8 cellular contexts compared by ENCODE assay signal in genomic region chr13:108214511-108215383, GRCh38. TPM values are rescaled to one million over a fixed set of nuclear protein-coding genes. Genes with fewer than 3 reads are reported as not detected.
DNase-seq lines count a peak whose midpoint lies in the region; TF ChIP-seq lines count a peak whose summit lies in the region.

No MANE protein-coding gene starts in this region.

- POLR2A ChIA-PET in activated CD4-positive, alpha-beta T cell treated with anti-CD3 and anti-CD28 coated beads, Interleukin-2, amount 10 ng/mL, durations not matched to agents 7 days and 5 days (lab: Charles Lee): no interaction called here

- peak; percentile 29 for DNase-seq in activated CD4-positive, alpha-beta T cell treated with anti-CD3 and anti-CD28 coated beads, Interleukin-2, amount 10 ng/mL, durations not matched to agents 7 days and 5 days
- DNase-seq in activated CD4-positive, alpha-beta T cell treated with anti-CD3 and anti-CD28 coated beads, Interleukin-2, amount 50 U/mL, for 48 hours: no peak
- DNase-seq in T-helper 2 cell treated with Interferon-gamma antibody and Interleukin-4, amounts not matched to agents 5 μg/mL and 100 μg/mL, for 36 hours (ENCODE audit: low spot score): no peak
- DNase-seq in fibroblast of mammary gland (ENCODE audit: low read depth): no peak
- peak; percentile 48 for DNase-seq in occipital lobe (lab: John Stamatoyannopoulos, UW)
- no peak for DNase-seq in NOMO-1 treated with DMSO at 0.1 percent for 48 hours (lab: John Stamatoyannopoulos, UW; ENCODE audit: unreplicated experiment)
- DNase-seq in lower leg skin (ENCODE audit: low spot score in 2 of 2): no peak
- no peak for DNase-seq in SW480 (ENCODE audit: low spot score)

- peaks cover 21% of the 10 kb centered on the region for H3K36me3 Mint-ChIP-seq in activated CD4-positive, alpha-beta T cell treated with anti-CD3 and anti-CD28 coated beads, Interleukin-2, amount 10 ng/mL, durations not matched to agents 7 days and 5 days (ENCODE audit: low read depth)
- H3K36me3 Mint-ChIP-seq in T-helper 2 cell treated with Interferon-gamma antibody and Interleukin-4, amounts not matched to agents 5 μg/mL and 100 μg/mL, for 36 hours (ENCODE audit: low read depth): peaks cover 18% of the 10 kb centered on the region

- no peak for TF ChIP-seq POLR2A in lower leg skin (IDR thresholded peaks at IDR 0.05)

- H3K27ac Mint-ChIP-seq in activated CD4-positive, alpha-beta T cell treated with anti-CD3 and anti-CD28 coated beads, Interleukin-2, amount 10 ng/mL, durations not matched to agents 7 days and 5 days: peak overlapping the region; percentile 72
- H3K27ac Mint-ChIP-seq in T-helper 2 cell treated with Interferon-gamma antibody and Interleukin-4, amounts not matched to agents 5 μg/mL and 100 μg/mL, for 36 hours: peak overlapping the region; percentile 82

- H3K4me3 Mint-ChIP-seq in activated CD4-positive, alpha-beta T cell treated with anti-CD3 and anti-CD28 coated beads, Interleukin-2, amount 10 ng/mL, durations not matched to agents 7 days and 5 days: peak overlapping the region; percentile 90
- peak overlapping the region; percentile 81 for H3K4me3 Mint-ChIP-seq in T-helper 2 cell treated with Interferon-gamma antibody and Interleukin-4, amounts not matched to agents 5 μg/mL and 100 μg/mL, for 36 hours

- H3K4me1 Mint-ChIP-seq in activated CD4-positive, alpha-beta T cell treated with anti-CD3 and anti-CD28 coated beads, Interleukin-2, amount 10 ng/mL, durations not matched to agents 7 days and 5 days: peaks cover 40% of the 10 kb centered on the region
- H3K4me1 Mint-ChIP-seq in T-helper 2 cell treated with Interferon-gamma antibody and Interleukin-4, amounts not matched to agents 5 μg/mL and 100 μg/mL, for 36 hours (ENCODE audit: low read depth): peaks cover 44% of the 10 kb centered on the region

- 11 to 14% methylated on average over 20 to 23 of the region's 45 CpGs for WGBS in lower leg skin, 2 donors

- CTCF ChIA-PET in activated CD4-positive, alpha-beta T cell treated with anti-CD3 and anti-CD28 coated beads, Interleukin-2, amount 10 ng/mL, durations not matched to agents 7 days and 5 days (lab: Charles Lee): no interaction called here

- no peaks in the 10 kb centered on the region for H3K27me3 Mint-ChIP-seq in activated CD4-positive, alpha-beta T cell treated with anti-CD3 and anti-CD28 coated beads, Interleukin-2, amount 10 ng/mL, durations not matched to agents 7 days and 5 days
- H3K27me3 Mint-ChIP-seq in T-helper 2 cell treated with Interferon-gamma antibody and Interleukin-4, amounts not matched to agents 5 μg/mL and 100 μg/mL, for 36 hours (ENCODE audit: low read depth): no peaks in the 10 kb centered on the region

- intact Hi-C loops in lower leg skin (cut with DNase I; ENCODE audit: low total_unique reads): no loop called here

- no peak for TF ChIP-seq CTCF in fibroblast of mammary gland (conservative IDR thresholded peaks at IDR 0.05; ENCODE audit: control insufficient read depth, insufficient read depth, low read depth, low read length)
- TF ChIP-seq CTCF in lower leg skin (IDR thresholded peaks at IDR 0.05): no peak

- peaks cover 5% of the 10 kb centered on the region for H3K9me3 Mint-ChIP-seq in activated CD4-positive, alpha-beta T cell treated with anti-CD3 and anti-CD28 coated beads, Interleukin-2, amount 10 ng/mL, durations not matched to agents 7 days and 5 days
- H3K9me3 Mint-ChIP-seq in T-helper 2 cell treated with Interferon-gamma antibody and Interleukin-4, amounts not matched to agents 5 μg/mL and 100 μg/mL, for 36 hours: no peaks in the 10 kb centered on the region

- H3K4me3 ChIP-seq in fibroblast of mammary gland (ENCODE audit: control insufficient read depth, low read depth, low read length) (peak overlapping the region; percentile 58), lower leg skin (ENCODE audit: low read depth, poor library complexity, severe bottlenecking) (no peak overlapping the region)

RNA-seq across cellular contexts. Expression of gene LIG4, which starts 0.6 kb away (rescaled TPM):
- total RNA-seq in activated CD4-positive, alpha-beta T cell treated with anti-CD3 and anti-CD28 coated beads, Interleukin-2, amount 10 ng/mL, durations not matched to agents 7 days and 5 days: 10 to 100 TPM in 1 of 2 experiments, 1 to 10 TPM in 1; 9.5 to 10.8 TPM
- total RNA-seq in occipital lobe (19.8 TPM), lower leg skin (1 to 10 TPM; 3.9 to 6.7 (median 5.7) TPM)

RNA-seq across cellular contexts. Expression of gene ABHD13, which starts 3.4 kb away (rescaled TPM):
- total RNA-seq in activated CD4-positive, alpha-beta T cell treated with anti-CD3 and anti-CD28 coated beads, Interleukin-2, amount 10 ng/mL, durations not matched to agents 7 days and 5 days: 1 to 10 TPM; 9.1 to 9.9 TPM
- total RNA-seq in occipital lobe (19.7 TPM), lower leg skin (1 to 10 TPM; 6.2 to 8.9 (median 8.0) TPM)

RNA-seq across cellular contexts. Expression of gene TNFSF13B, which starts 54.8 kb away (rescaled TPM):
- total RNA-seq in activated CD4-positive, alpha-beta T cell treated with anti-CD3 and anti-CD28 coated beads, Interleukin-2, amount 10 ng/mL, durations not matched to agents 7 days and 5 days: 10 to 100 TPM; 11.7 to 12.7 TPM
- total RNA-seq in occipital lobe (0.78 TPM), lower leg skin (1 to 10 TPM in 1 of 4 donors, under 1 TPM in 3; 0.38 to 2.5 (median 0.69) TPM)

Comparison
In these comparisons a context has a peak if more than half of its experiments do, and no peak if none do; other contexts are left out.
1. DNase-seq: peak in activated CD4-positive, alpha-beta T cell treated with anti-CD3 and anti-CD28 coated beads, Interleukin-2, amount 10 ng/mL, durations not matched to agents 7 days and 5 days (single experiment) and occipital lobe (single experiment); none in activated CD4-positive, alpha-beta T cell treated with anti-CD3 and anti-CD28 coated beads, Interleukin-2, amount 50 U/mL, for 48 hours (0 of 2), T-helper 2 cell treated with Interferon-gamma antibody and Interleukin-4, amounts not matched to agents 5 μg/mL and 100 μg/mL, for 36 hours (single experiment), fibroblast of mammary gland (single experiment), NOMO-1 treated with DMSO at 0.1 percent for 48 hours (single experiment), lower leg skin (0 of 2) and SW480 (single experiment).